Comparison of ENCODE assay signal across 8 cellular contexts in genomic region chrX:130120746-130121504, GRCh38. TPM values are rescaled to one million over a fixed set of nuclear protein-coding genes. Genes with fewer than 3 reads are reported as not detected.
DNase-seq lines count a peak whose midpoint lies in the region; ATAC-seq and TF ChIP-seq lines count a peak whose summit lies in the region.

No MANE protein-coding gene starts in this region.

- H3K4me1 ChIP-seq in HEK293 (ENCODE audit: control insufficient read depth, insufficient read depth, low read length) (no peaks in the 10 kb centered on the region; the same call in 1 of the 2 replicates), lower lobe of right lung (peaks cover 19% of the 10 kb centered on the region)

- POLR2A ChIA-PET in HEK293 (lab: Yijun Ruan, JAX): interaction anchor here (0.7 to 1.7 kb wide), 3 partner anchors 13 to 50 kb away, joined by 3 to 4 read pairs (median 3); no protein-coding TSS in a partner anchor

- H3K36me3 ChIP-seq in HEK293 (ENCODE audit: control insufficient read depth in 2 of 2, insufficient read depth in 1 of 2, low read length in 2 of 2): peaks cover 0 to 15% of the 10 kb centered on the region in 2 experiments; a peak in 1 of 3 replicates
- no peaks in the 10 kb centered on the region for H3K36me3 ChIP-seq in lower lobe of right lung

- H3K4me3 ChIP-seq in GM08714 (ENCODE audit: low read length): peak overlapping the region; percentile 14; the same call in 1 of the 2 replicates
- H3K4me3 ChIP-seq in HEK293 (ENCODE audit: low read depth, low read length): peak overlapping the region; percentile 12
- peak overlapping the region; percentile 51 for H3K4me3 ChIP-seq in lower lobe of right lung

- no peaks in the 10 kb centered on the region for H3K27me3 ChIP-seq in lower lobe of right lung (ENCODE audit: low read depth)

- DNase-seq in NCI-H2107 (lab: John Stamatoyannopoulos, UW): peak; percentile 49
- DNase-seq in activated CD4-positive, alpha-beta T cell treated with anti-CD3 and anti-CD28 coated beads, Interleukin-2, amount 50 U/mL, for 4 hours: peak; percentile 54 to 59
- DNase-seq in effector CD4-positive, alpha-beta T cell: peak; percentile 52
- peak; percentile 77 for DNase-seq in lower lobe of right lung
- peak; percentile 28 to 60 (median 42) for DNase-seq in stimulated activated CD4-positive, alpha-beta T cell treated with anti-CD3 and anti-CD28 coated beads, TNF-alpha, amount 100 ng/mL, for 24 hours (ENCODE audit: low read depth in 3 of 3)
- no peak for DNase-seq in NCI-H1694 (lab: John Stamatoyannopoulos, UW)

- H3K9me3 ChIP-seq in HEK293 (ENCODE audit: control insufficient read depth, insufficient read depth, low read depth, low read length) (no peaks in the 10 kb centered on the region), lower lobe of right lung (no peaks in the 10 kb centered on the region)

- TF ChIP-seq CTCF in HEK293 (tag by site-specific recombination; IDR thresholded peaks at IDR 0.05) (peak; percentile 95), lower lobe of right lung (IDR thresholded peaks at IDR 0.05) (peak; percentile 69)

- H3K27ac ChIP-seq in HEK293 (ENCODE audit: extremely low read depth, low read depth, low read length) (no peak overlapping the region; the same call in 1 of the 2 replicates), lower lobe of right lung (peak overlapping the region; percentile 77)

- peak; percentile 88 to 89 for ATAC-seq in lower lobe of right lung

- intact Hi-C loops in lower lobe of right lung (cut with DNase I): no loop called here

- CTCF ChIA-PET in HEK293 (lab: Yijun Ruan, JAX): interaction anchor here (0.6 to 2.1 kb wide), 8 partner anchors 12 to 508 kb away, joined by 3 to 13 read pairs (median 3); no protein-coding TSS in a partner anchor

TF ChIP-seq in HEK293, 187 proteins besides CTCF, POLR2A, EP300 and RAD21 (continues in another document):
- no peak for TF ChIP-seq ZNF768 (tag by site-specific recombination; IDR thresholded peaks at IDR 0.05)
- TF ChIP-seq ZNF629 (tag by site-specific recombination; IDR thresholded peaks at IDR 0.05): peak; percentile 44; the same call in 1 of the 2 replicates
- TF ChIP-seq, protein P1, sequence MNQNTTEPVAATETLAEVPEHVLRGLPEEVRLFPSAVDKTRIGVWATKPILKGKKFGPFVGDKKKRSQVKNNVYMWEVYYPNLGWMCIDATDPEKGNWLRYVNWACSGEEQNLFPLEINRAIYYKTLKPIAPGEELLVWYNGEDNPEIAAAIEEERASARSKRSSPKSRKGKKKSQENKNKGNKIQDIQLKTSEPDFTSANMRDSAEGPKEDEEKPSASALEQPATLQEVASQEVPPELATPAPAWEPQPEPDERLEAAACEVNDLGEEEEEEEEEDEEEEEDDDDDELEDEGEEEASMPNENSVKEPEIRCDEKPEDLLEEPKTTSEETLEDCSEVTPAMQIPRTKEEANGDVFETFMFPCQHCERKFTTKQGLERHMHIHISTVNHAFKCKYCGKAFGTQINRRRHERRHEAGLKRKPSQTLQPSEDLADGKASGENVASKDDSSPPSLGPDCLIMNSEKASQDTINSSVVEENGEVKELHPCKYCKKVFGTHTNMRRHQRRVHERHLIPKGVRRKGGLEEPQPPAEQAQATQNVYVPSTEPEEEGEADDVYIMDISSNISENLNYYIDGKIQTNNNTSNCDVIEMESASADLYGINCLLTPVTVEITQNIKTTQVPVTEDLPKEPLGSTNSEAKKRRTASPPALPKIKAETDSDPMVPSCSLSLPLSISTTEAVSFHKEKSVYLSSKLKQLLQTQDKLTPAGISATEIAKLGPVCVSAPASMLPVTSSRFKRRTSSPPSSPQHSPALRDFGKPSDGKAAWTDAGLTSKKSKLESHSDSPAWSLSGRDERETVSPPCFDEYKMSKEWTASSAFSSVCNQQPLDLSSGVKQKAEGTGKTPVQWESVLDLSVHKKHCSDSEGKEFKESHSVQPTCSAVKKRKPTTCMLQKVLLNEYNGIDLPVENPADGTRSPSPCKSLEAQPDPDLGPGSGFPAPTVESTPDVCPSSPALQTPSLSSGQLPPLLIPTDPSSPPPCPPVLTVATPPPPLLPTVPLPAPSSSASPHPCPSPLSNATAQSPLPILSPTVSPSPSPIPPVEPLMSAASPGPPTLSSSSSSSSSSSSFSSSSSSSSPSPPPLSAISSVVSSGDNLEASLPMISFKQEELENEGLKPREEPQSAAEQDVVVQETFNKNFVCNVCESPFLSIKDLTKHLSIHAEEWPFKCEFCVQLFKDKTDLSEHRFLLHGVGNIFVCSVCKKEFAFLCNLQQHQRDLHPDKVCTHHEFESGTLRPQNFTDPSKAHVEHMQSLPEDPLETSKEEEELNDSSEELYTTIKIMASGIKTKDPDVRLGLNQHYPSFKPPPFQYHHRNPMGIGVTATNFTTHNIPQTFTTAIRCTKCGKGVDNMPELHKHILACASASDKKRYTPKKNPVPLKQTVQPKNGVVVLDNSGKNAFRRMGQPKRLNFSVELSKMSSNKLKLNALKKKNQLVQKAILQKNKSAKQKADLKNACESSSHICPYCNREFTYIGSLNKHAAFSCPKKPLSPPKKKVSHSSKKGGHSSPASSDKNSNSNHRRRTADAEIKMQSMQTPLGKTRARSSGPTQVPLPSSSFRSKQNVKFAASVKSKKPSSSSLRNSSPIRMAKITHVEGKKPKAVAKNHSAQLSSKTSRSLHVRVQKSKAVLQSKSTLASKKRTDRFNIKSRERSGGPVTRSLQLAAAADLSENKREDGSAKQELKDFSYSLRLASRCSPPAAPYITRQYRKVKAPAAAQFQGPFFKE (tag by site-specific recombination; IDR thresholded peaks at IDR 0.05; ENCODE audit: borderline replicate concordance): no peak
- TF ChIP-seq ZNF707 (tag by site-specific recombination; IDR thresholded peaks at IDR 0.05): no peak
- no peak for TF ChIP-seq RBAK (tag by site-specific recombination; IDR thresholded peaks at IDR 0.05)
- no peak for TF ChIP-seq PRDM6 (tag by site-specific recombination; IDR thresholded peaks at IDR 0.05)
- TF ChIP-seq ZSCAN30 (tag by site-specific recombination; IDR thresholded peaks at IDR 0.05): peak; percentile 10; the same call in 1 of the 2 replicates
- TF ChIP-seq ZBTB8A (tag by site-specific recombination; IDR thresholded peaks at IDR 0.05): peak; percentile 96
- no peak for TF ChIP-seq MYNN (tag by site-specific recombination; IDR thresholded peaks at IDR 0.05; ENCODE audit: borderline replicate concordance)
- TF ChIP-seq GLI2 (tag by site-specific recombination; IDR thresholded peaks at IDR 0.05; ENCODE audit: borderline replicate concordance, low read depth): no peak
- TF ChIP-seq ZSCAN23 (tag by site-specific recombination; IDR thresholded peaks at IDR 0.05): no peak
- peak; percentile 45; the same call in 1 of the 2 replicates for TF ChIP-seq KLF1 (tag by site-specific recombination; IDR thresholded peaks at IDR 0.05)
- TF ChIP-seq ZNF664 (tag by site-specific recombination; IDR thresholded peaks at IDR 0.05): no peak
- no peak for TF ChIP-seq ZNF416 (tag by site-specific recombination; IDR thresholded peaks at IDR 0.05)
- TF ChIP-seq ZNF16 (tag by site-specific recombination; IDR thresholded peaks at IDR 0.05; ENCODE audit: low read depth): no peak
- TF ChIP-seq ZBTB6 (tag by site-specific recombination; IDR thresholded peaks at IDR 0.05): no peak
- no peak for TF ChIP-seq ZNF626 (tag by site-specific recombination; IDR thresholded peaks at IDR 0.05)
- TF ChIP-seq ZNF366 (tag by site-specific recombination; conservative IDR thresholded peaks at IDR 0.05): no peak
- TF ChIP-seq ZNF530 (tag by site-specific recombination; IDR thresholded peaks at IDR 0.05; ENCODE audit: low read depth): no peak
- no peak for TF ChIP-seq YY2 (tag by site-specific recombination; IDR thresholded peaks at IDR 0.05)
- no peak for TF ChIP-seq ZNF221 (tag by site-specific recombination; IDR thresholded peaks at IDR 0.05; ENCODE audit: borderline replicate concordance)
- TF ChIP-seq ZNF624 (tag by site-specific recombination; IDR thresholded peaks at IDR 0.05): no peak
- TF ChIP-seq ZFP41 (tag by site-specific recombination; IDR thresholded peaks at IDR 0.05; ENCODE audit: borderline replicate concordance): no peak
- TF ChIP-seq ZNF704 (tag by site-specific recombination; IDR thresholded peaks at IDR 0.05): no peak
- no peak for TF ChIP-seq ZNF433 (tag by site-specific recombination; IDR thresholded peaks at IDR 0.05; ENCODE audit: low read depth)

RNA-seq across cellular contexts. Expression of gene ELF4, which starts 10.6 kb away (rescaled TPM):
- total RNA-seq in lower lobe of right lung: 24.1 TPM

RNA-seq across cellular contexts. Expression of gene AIFM1, which starts 44.7 kb away (rescaled TPM):
- total RNA-seq in lower lobe of right lung: 23.1 TPM

RNA-seq across cellular contexts. Expression of gene RAB33A, which starts 50.8 kb away (rescaled TPM):
- 0.59 TPM for total RNA-seq in lower lobe of right lung
